ENCODE assay signal across 1 cellular context in the genomic region with DNA sequence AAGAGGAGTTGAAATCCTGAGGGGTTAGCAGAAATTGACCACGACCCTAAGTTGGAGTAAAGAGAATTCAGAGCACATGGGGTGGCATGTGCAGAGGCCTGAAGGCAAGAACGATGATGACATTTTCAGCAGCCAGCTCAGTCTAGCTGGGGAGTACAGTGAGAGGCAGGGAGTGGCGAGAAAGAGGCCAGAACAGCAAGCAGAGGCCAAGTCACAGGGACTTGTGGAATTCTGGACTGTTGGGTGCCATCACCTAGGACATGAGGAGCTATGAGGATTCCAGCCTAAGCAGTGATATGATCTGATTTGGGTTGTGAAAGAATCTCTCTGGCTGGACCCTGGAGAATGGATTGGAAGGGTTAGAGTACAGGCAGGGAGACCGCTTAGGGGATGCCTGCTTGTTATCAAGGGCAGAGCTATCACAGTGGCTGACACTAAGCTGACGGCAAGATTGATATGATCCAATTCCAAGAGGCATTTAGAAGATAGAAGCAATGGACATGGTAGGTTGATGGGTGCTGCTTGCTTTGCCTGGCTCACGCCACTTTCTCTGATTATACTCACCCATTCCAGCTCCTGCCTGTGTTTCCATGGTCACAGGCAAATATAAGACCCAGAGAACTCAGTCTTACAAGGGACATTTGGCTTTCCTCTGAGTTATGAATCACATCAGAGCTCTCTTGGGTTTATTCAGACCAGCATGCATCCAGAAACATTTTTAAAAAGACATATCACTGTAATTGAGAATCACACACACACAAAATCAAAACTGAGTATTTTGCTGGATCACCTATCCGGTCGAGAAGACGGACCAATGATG.
TF ChIP-seq lines count a peak whose summit lies in the region.

No MANE protein-coding gene starts in this region.

TF ChIP-seq in H1, 55 proteins besides CTCF, POLR2A, EP300 and RAD21:
- TF ChIP-seq YY1 (IDR thresholded peaks at IDR 0.05; ENCODE audit: low read depth, low read length) (no peak), EZH2 (IDR thresholded peaks at IDR 0.05; ENCODE audit: low read depth, low read length, severe bottlenecking) (no peak), HDAC2 (IDR thresholded peaks at IDR 0.05; ENCODE audit: borderline replicate concordance in 1 of 2, low read depth in 2 of 2, low read length in 2 of 2) (no peak), RBBP5 (IDR thresholded peaks at IDR 0.05; ENCODE audit: borderline replicate concordance, low read depth, low read length) (no peak), KDM1A (IDR thresholded peaks at IDR 0.05; ENCODE audit: borderline replicate concordance, low read length) (no peak), CBX8 (IDR thresholded peaks at IDR 0.05; ENCODE audit: borderline replicate concordance, low read depth, low read length) (no peak), CREB1 (IDR thresholded peaks at IDR 0.05) (no peak), POU5F1 (IDR thresholded peaks at IDR 0.05; ENCODE audit: low read depth, low read length) (no peak)
- TF ChIP-seq, protein P1, sequence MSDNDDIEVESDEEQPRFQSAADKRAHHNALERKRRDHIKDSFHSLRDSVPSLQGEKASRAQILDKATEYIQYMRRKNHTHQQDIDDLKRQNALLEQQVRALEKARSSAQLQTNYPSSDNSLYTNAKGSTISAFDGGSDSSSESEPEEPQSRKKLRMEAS (IDR thresholded peaks at IDR 0.05), result no peak
- TF ChIP-seq, protein P2, sequence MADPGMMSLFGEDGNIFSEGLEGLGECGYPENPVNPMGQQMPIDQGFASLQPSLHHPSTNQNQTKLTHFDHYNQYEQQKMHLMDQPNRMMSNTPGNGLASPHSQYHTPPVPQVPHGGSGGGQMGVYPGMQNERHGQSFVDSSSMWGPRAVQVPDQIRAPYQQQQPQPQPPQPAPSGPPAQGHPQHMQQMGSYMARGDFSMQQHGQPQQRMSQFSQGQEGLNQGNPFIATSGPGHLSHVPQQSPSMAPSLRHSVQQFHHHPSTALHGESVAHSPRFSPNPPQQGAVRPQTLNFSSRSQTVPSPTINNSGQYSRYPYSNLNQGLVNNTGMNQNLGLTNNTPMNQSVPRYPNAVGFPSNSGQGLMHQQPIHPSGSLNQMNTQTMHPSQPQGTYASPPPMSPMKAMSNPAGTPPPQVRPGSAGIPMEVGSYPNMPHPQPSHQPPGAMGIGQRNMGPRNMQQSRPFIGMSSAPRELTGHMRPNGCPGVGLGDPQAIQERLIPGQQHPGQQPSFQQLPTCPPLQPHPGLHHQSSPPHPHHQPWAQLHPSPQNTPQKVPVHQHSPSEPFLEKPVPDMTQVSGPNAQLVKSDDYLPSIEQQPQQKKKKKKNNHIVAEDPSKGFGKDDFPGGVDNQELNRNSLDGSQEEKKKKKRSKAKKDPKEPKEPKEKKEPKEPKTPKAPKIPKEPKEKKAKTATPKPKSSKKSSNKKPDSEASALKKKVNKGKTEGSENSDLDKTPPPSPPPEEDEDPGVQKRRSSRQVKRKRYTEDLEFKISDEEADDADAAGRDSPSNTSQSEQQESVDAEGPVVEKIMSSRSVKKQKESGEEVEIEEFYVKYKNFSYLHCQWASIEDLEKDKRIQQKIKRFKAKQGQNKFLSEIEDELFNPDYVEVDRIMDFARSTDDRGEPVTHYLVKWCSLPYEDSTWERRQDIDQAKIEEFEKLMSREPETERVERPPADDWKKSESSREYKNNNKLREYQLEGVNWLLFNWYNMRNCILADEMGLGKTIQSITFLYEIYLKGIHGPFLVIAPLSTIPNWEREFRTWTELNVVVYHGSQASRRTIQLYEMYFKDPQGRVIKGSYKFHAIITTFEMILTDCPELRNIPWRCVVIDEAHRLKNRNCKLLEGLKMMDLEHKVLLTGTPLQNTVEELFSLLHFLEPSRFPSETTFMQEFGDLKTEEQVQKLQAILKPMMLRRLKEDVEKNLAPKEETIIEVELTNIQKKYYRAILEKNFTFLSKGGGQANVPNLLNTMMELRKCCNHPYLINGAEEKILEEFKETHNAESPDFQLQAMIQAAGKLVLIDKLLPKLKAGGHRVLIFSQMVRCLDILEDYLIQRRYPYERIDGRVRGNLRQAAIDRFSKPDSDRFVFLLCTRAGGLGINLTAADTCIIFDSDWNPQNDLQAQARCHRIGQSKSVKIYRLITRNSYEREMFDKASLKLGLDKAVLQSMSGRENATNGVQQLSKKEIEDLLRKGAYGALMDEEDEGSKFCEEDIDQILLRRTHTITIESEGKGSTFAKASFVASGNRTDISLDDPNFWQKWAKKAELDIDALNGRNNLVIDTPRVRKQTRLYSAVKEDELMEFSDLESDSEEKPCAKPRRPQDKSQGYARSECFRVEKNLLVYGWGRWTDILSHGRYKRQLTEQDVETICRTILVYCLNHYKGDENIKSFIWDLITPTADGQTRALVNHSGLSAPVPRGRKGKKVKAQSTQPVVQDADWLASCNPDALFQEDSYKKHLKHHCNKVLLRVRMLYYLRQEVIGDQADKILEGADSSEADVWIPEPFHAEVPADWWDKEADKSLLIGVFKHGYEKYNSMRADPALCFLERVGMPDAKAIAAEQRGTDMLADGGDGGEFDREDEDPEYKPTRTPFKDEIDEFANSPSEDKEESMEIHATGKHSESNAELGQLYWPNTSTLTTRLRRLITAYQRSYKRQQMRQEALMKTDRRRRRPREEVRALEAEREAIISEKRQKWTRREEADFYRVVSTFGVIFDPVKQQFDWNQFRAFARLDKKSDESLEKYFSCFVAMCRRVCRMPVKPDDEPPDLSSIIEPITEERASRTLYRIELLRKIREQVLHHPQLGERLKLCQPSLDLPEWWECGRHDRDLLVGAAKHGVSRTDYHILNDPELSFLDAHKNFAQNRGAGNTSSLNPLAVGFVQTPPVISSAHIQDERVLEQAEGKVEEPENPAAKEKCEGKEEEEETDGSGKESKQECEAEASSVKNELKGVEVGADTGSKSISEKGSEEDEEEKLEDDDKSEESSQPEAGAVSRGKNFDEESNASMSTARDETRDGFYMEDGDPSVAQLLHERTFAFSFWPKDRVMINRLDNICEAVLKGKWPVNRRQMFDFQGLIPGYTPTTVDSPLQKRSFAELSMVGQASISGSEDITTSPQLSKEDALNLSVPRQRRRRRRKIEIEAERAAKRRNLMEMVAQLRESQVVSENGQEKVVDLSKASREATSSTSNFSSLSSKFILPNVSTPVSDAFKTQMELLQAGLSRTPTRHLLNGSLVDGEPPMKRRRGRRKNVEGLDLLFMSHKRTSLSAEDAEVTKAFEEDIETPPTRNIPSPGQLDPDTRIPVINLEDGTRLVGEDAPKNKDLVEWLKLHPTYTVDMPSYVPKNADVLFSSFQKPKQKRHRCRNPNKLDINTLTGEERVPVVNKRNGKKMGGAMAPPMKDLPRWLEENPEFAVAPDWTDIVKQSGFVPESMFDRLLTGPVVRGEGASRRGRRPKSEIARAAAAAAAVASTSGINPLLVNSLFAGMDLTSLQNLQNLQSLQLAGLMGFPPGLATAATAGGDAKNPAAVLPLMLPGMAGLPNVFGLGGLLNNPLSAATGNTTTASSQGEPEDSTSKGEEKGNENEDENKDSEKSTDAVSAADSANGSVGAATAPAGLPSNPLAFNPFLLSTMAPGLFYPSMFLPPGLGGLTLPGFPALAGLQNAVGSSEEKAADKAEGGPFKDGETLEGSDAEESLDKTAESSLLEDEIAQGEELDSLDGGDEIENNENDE (IDR thresholded peaks at IDR 0.05; ENCODE audit: insufficient replicate concordance, low read length), result no peak
- TF ChIP-seq, protein P3, sequence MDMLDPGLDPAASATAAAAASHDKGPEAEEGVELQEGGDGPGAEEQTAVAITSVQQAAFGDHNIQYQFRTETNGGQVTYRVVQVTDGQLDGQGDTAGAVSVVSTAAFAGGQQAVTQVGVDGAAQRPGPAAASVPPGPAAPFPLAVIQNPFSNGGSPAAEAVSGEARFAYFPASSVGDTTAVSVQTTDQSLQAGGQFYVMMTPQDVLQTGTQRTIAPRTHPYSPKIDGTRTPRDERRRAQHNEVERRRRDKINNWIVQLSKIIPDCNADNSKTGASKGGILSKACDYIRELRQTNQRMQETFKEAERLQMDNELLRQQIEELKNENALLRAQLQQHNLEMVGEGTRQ (IDR thresholded peaks at IDR 0.05; ENCODE audit: low read length), result no peak
- TF ChIP-seq, protein P4, sequence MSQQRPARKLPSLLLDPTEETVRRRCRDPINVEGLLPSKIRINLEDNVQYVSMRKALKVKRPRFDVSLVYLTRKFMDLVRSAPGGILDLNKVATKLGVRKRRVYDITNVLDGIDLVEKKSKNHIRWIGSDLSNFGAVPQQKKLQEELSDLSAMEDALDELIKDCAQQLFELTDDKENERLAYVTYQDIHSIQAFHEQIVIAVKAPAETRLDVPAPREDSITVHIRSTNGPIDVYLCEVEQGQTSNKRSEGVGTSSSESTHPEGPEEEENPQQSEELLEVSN (IDR thresholded peaks at IDR 0.05), result no peak
- TF ChIP-seq, protein P5, sequence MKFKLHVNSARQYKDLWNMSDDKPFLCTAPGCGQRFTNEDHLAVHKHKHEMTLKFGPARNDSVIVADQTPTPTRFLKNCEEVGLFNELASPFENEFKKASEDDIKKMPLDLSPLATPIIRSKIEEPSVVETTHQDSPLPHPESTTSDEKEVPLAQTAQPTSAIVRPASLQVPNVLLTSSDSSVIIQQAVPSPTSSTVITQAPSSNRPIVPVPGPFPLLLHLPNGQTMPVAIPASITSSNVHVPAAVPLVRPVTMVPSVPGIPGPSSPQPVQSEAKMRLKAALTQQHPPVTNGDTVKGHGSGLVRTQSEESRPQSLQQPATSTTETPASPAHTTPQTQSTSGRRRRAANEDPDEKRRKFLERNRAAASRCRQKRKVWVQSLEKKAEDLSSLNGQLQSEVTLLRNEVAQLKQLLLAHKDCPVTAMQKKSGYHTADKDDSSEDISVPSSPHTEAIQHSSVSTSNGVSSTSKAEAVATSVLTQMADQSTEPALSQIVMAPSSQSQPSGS (IDR thresholded peaks at IDR 0.05; ENCODE audit: low read length), result no peak
